Comparison of ENCODE assay signal across 16 cellular contexts in genomic region chr14:92499216-92499615, GRCh38. TPM values are rescaled to one million over a fixed set of nuclear protein-coding genes. Genes with fewer than 3 reads are reported as not detected.
A peak's percentile ranks its signal among the peaks of the same experiment; 100 is the strongest.
DNase-seq lines count a peak whose midpoint lies in the region; ATAC-seq, FAIRE-seq and TF ChIP-seq lines count a peak whose summit lies in the region.
"Had no signal": no experiment of that assay in that cellular context is flagged by ENCODE, and none has a peak within 500 bp of the region (broad histone marks: within the 10 kb centered on the region; RNA-seq: fewer than 3 reads in every experiment).

No MANE protein-coding gene starts in this region.

- TF ChIP-seq EP300 in A549 (IDR thresholded peaks at IDR 0.05) (no peak), esophagus muscularis mucosa (IDR thresholded peaks at IDR 0.05) (no peak)

- no peak overlapping the region for H3K4me3 ChIP-seq in A549
- no peak overlapping the region for H3K4me3 ChIP-seq in colonic mucosa
- H3K4me3 ChIP-seq in esophagus muscularis mucosa: no peak overlapping the region
- no peak overlapping the region for H3K4me3 ChIP-seq in naive thymus-derived CD4-positive, alpha-beta T cell (ENCODE audit: low read length)
- H3K4me3 ChIP-seq: GM23338 had no signal

- H3K36me3 Mint-ChIP-seq in nephron progenitor cell (ENCODE audit: low read depth): no peaks in the 10 kb centered on the region
- peaks cover 0 to 3% (median 0%) of the 10 kb centered on the region in 5 donors for H3K36me3 Mint-ChIP-seq in naive thymus-derived CD4-positive, alpha-beta T cell

- ATAC-seq in A549 (no peak), GM21367 (IDR thresholded peaks at IDR 0.05; ENCODE audit: unreplicated experiment) (no peak)
- no peak for ATAC-seq in naive thymus-derived CD4-positive, alpha-beta T cell
- ATAC-seq: GM23338 had no signal

- no peak for TF ChIP-seq POLR2A in A549 (IDR thresholded peaks at IDR 0.05; ENCODE audit: low read length)
- TF ChIP-seq POLR2A in esophagus muscularis mucosa (IDR thresholded peaks at IDR 0.05; ENCODE audit: low read depth): no peak

- no peaks in the 10 kb centered on the region for H3K36me3 ChIP-seq in colonic mucosa
- no peaks in the 10 kb centered on the region for H3K36me3 ChIP-seq in esophagus muscularis mucosa
- no peaks in the 10 kb centered on the region for H3K36me3 ChIP-seq in naive thymus-derived CD4-positive, alpha-beta T cell (ENCODE audit: control insufficient read depth in 2 of 3, insufficient read depth in 3 of 3, low read length in 3 of 3)

- WGBS in A549 (ENCODE audit: missing lambda C conversion rate): 75% methylated on average over 3 of the region's 3 CpGs
- 92% methylated on average over 3 of the region's 3 CpGs for WGBS in esophagus muscularis mucosa

- TF ChIP-seq CTCF in A549 (IDR thresholded peaks at IDR 0.05): no peak
- no peak for TF ChIP-seq CTCF in colonic mucosa (IDR thresholded peaks at IDR 0.05)
- TF ChIP-seq CTCF in nephron progenitor cell (IDR thresholded peaks at IDR 0.05): no peak
- no peak for TF ChIP-seq CTCF in esophagus muscularis mucosa (IDR thresholded peaks at IDR 0.05)

- peaks cover 43% of the 10 kb centered on the region for H3K4me1 Mint-ChIP-seq in nephron progenitor cell
- H3K4me1 Mint-ChIP-seq in naive thymus-derived CD4-positive, alpha-beta T cell: peaks cover 0 to 8% (median 0%) of the 10 kb centered on the region in 7 donors

- H3K4me3 Mint-ChIP-seq in nephron progenitor cell: no peak overlapping the region
- no peak overlapping the region for H3K4me3 Mint-ChIP-seq in naive thymus-derived CD4-positive, alpha-beta T cell
- H3K4me3 Mint-ChIP-seq: B cell; CD4-positive, alpha-beta T cell; GM23338 had no signal

- H3K4me1 ChIP-seq in A549 (peaks cover 29% of the 10 kb centered on the region), colonic mucosa (no peaks in the 10 kb centered on the region), esophagus muscularis mucosa (peaks cover 0 to 10% (median 7%) of the 10 kb centered on the region in 4 donors)
- no peaks in the 10 kb centered on the region for H3K4me1 ChIP-seq in naive thymus-derived CD4-positive, alpha-beta T cell (ENCODE audit: control insufficient read depth in 2 of 2, insufficient read depth in 2 of 2, low read length in 2 of 2)

- H3K9me3 Mint-ChIP-seq in nephron progenitor cell: no peaks in the 10 kb centered on the region
- no peaks in the 10 kb centered on the region for H3K9me3 Mint-ChIP-seq in naive thymus-derived CD4-positive, alpha-beta T cell
- H3K9me3 Mint-ChIP-seq: CD4-positive, alpha-beta T cell; GM23338 had no signal

- DNase-seq in A549 (ENCODE audit: low read depth in 1 of 2, low spot score in 1 of 2) (no peak), colonic mucosa (peak; percentile 11), islet precursor cell (peak; percentile 23), nephron progenitor cell (no peak), NCI-H69 (lab: John Stamatoyannopoulos, UW) (no peak), esophagus muscularis mucosa (ENCODE audit: extremely low spot score) (no peak)
- no peak for DNase-seq in naive thymus-derived CD4-positive, alpha-beta T cell
- DNase-seq: C1 segment of cervical spinal cord; Calu3; CD4-positive, alpha-beta T cell; DMS 273 treated with DMSO at 0.1 percent for 48 hours; H7 had no signal

- no peak for FAIRE-seq in A549 (lab: Jason Lieb, UNC)

- H3K9me3 ChIP-seq in A549 (no peaks in the 10 kb centered on the region), colonic mucosa (no peaks in the 10 kb centered on the region), esophagus muscularis mucosa (no peaks in the 10 kb centered on the region)
- H3K9me3 ChIP-seq in naive thymus-derived CD4-positive, alpha-beta T cell (ENCODE audit: control insufficient read depth in 2 of 3, low read length in 3 of 3): no peaks in the 10 kb centered on the region

- peak overlapping the region; percentile 41 for H3K27ac Mint-ChIP-seq in nephron progenitor cell
- H3K27ac Mint-ChIP-seq in naive thymus-derived CD4-positive, alpha-beta T cell: no peak overlapping the region
- H3K27ac Mint-ChIP-seq: B cell; CD4-positive, alpha-beta T cell; GM23338 had no signal

- intact Hi-C loops in colonic mucosa (cut with DNase I) (no loop called here), esophagus muscularis mucosa (cut with DNase I) (no loop called here)
- intact Hi-C loops in naive thymus-derived CD4-positive, alpha-beta T cell (cut with micrococcal nuclease): no loop called here

- no peak overlapping the region for H3K4me2 ChIP-seq in A549
- H3K4me2 ChIP-seq: GM23338 had no signal

- no peaks in the 10 kb centered on the region for H3K27me3 ChIP-seq in colonic mucosa
- no peaks in the 10 kb centered on the region for H3K27me3 ChIP-seq in esophagus muscularis mucosa
- H3K27me3 ChIP-seq in naive thymus-derived CD4-positive, alpha-beta T cell (ENCODE audit: control insufficient read depth in 2 of 2, insufficient read depth in 2 of 2, low read length in 2 of 2): no peaks in the 10 kb centered on the region

- POLR2A ChIA-PET in A549 (lab: Yijun Ruan, JAX): no interaction called here
- POLR2A ChIA-PET in naive thymus-derived CD4-positive, alpha-beta T cell (lab: Charles Lee): no interaction called here

- H3K9ac ChIP-seq in colonic mucosa (ENCODE audit: low read depth in 2 of 2, low read length in 2 of 2): no peak overlapping the region

- H3K27ac ChIP-seq in A549 (peak overlapping the region; percentile 15 to 79; a peak in 4 of 6 replicates), colonic mucosa (no peak overlapping the region), esophagus muscularis mucosa (replicated peaks in 1 of 4) (no peak overlapping the region)
- H3K27ac ChIP-seq in naive thymus-derived CD4-positive, alpha-beta T cell (ENCODE audit: low read depth, low read length): no peak overlapping the region

- no peak for TF ChIP-seq RAD21 in A549 (conservative IDR thresholded peaks at IDR 0.05 in 1 of 2, IDR thresholded peaks at IDR 0.05 in 1 of 2)

- H3K27me3 Mint-ChIP-seq in nephron progenitor cell (ENCODE audit: low read depth, poor library complexity): peaks cover 16% of the 10 kb centered on the region
- H3K27me3 Mint-ChIP-seq in naive thymus-derived CD4-positive, alpha-beta T cell: peaks cover 0 to 18% (median 0%) of the 10 kb centered on the region in 5 donors
- H3K27me3 Mint-ChIP-seq: B cell; CD4-positive, alpha-beta T cell had no signal

- CTCF ChIA-PET in A549 (lab: Yijun Ruan, JAX): interaction anchor here (0.6 to 1.4 kb wide), 9 partner anchors 9 to 202 kb away, joined by 3 to 6 read pairs (median 3); no protein-coding TSS in a partner anchor
- CTCF ChIA-PET in naive thymus-derived CD4-positive, alpha-beta T cell (lab: Charles Lee): interaction anchor here (0.6 kb wide), 1 partner anchor 527 kb away, joined by 3 read pairs; no protein-coding TSS in a partner anchor

TF ChIP-seq in A549, 52 proteins besides CTCF, POLR2A, EP300 and RAD21 (continues in another document):
- TF ChIP-seq GATA3 (IDR thresholded peaks at IDR 0.05; ENCODE audit: borderline replicate concordance) (no peak), NR3C1 (IDR thresholded peaks at IDR 0.05) (no peak), ZFP36 (IDR thresholded peaks at IDR 0.05; ENCODE audit: borderline replicate concordance, partially characterized antibody) (no peak), TP53 (CRISPR knock-in tag; IDR thresholded peaks at IDR 0.05) (no peak), NPAS2 (CRISPR knock-in tag; IDR thresholded peaks at IDR 0.05; ENCODE audit: borderline replicate concordance) (no peak), HMGXB4 (CRISPR knock-in tag; IDR thresholded peaks at IDR 0.05; ENCODE audit: borderline replicate concordance) (no peak), TFCP2L1 (CRISPR knock-in tag; IDR thresholded peaks at IDR 0.05) (no peak), HEYL (CRISPR knock-in tag; IDR thresholded peaks at IDR 0.05) (no peak), CHD4 (IDR thresholded peaks at IDR 0.05; ENCODE audit: borderline replicate concordance) (no peak), JUNB (IDR thresholded peaks at IDR 0.05) (no peak), PBX3 (IDR thresholded peaks at IDR 0.05) (no peak)

RNA-seq across cellular contexts. Expression of gene RIN3, which starts 14.4 kb away (rescaled TPM):
- polyA plus RNA-seq in A549 (2011; rRNA removed) (5.6 and 8.1 TPM in 2 replicates), A549 (2017; fragmentation: RNase III; extraction: RNeasy Plus Mini Kit Qiagen cat#74134 plus additional on column Dnase treatment) (14.5 to 17.6 TPM (median 15.7 TPM) in 3 replicates)
- polyA plus RNA-seq in A549 (2012; cell fraction: cytosol; rRNA removed): 10.2 and 14.2 TPM in 2 replicates
- polyA plus RNA-seq in A549 (2012; cell fraction: nucleus; rRNA removed): 14.1 and 18.1 TPM in 2 replicates
- 12.7 and 15.4 TPM in 2 replicates for polyA minus RNA-seq in A549 (2011; rRNA and poly(A)+ RNA removed)
- total RNA-seq in colonic mucosa (10 to 100 TPM; 18.4 to 23.2 TPM), esophagus muscularis mucosa (10 to 100 TPM; 10.6 to 20.0 (median 13.1) TPM)
- total RNA-seq in naive thymus-derived CD4-positive, alpha-beta T cell: 100 to 1,000 TPM in 4 of 5 experiments, 10 to 100 TPM in 1; 45.4 to 182 (median 132) TPM
- polyA plus RNA-seq in naive thymus-derived CD4-positive, alpha-beta T cell: 10 to 100 TPM; 27.2 to 51.2 TPM
- total RNA-seq: HT-29 had no signal

Comparison
In these comparisons a context has a peak if more than half of its experiments do, and no peak if none do; other contexts are left out.
1. DNase-seq: peak in colonic mucosa (single experiment) and islet precursor cell (single experiment); none in A549 (0 of 2), nephron progenitor cell (single experiment), NCI-H69 (single experiment), esophagus muscularis mucosa (single experiment) and naive thymus-derived CD4-positive, alpha-beta T cell (0 of 9).
2. H3K27ac ChIP-seq: peak in A549 (2 of 2); none in colonic mucosa (single experiment), esophagus muscularis mucosa (0 of 4) and naive thymus-derived CD4-positive, alpha-beta T cell (single experiment).